8 cellular contexts compared by ENCODE assay signal in genomic region chr5:60843693-60844428, GRCh38. TPM values are rescaled to one million over a fixed set of nuclear protein-coding genes. Genes with fewer than 3 reads are reported as not detected.
DNase-seq lines count a peak whose midpoint lies in the region; ATAC-seq and TF ChIP-seq lines count a peak whose summit lies in the region.

TSS of gene ELOVL7 (minus strand) at chr5:60844269. CDS start at chr5:60787397, 56,872 bp downstream.

- no peaks in the 10 kb centered on the region for H3K36me3 ChIP-seq in BLaER1
- H3K36me3 ChIP-seq in fibroblast of lung (ENCODE audit: control insufficient read depth, insufficient read depth, low read length): no peaks in the 10 kb centered on the region
- H3K36me3 ChIP-seq in thoracic aorta: no peaks in the 10 kb centered on the region

- peak within 1 kb of the TSS; percentile 98 for H3K4me2 ChIP-seq in BLaER1
- H3K4me2 ChIP-seq in fibroblast of lung (ENCODE audit: extremely low read depth, insufficient read depth, low read length): peak within 1 kb of the TSS; percentile 75

- H3K9ac ChIP-seq in BLaER1 (peak within 1 kb of the TSS; percentile 64; the same call in 1 of the 2 replicates), fibroblast of lung (ENCODE audit: insufficient read depth, low read length) (peak within 1 kb of the TSS; percentile 16)

- peak within 1 kb of the TSS; percentile 72 for H3K4me3 Mint-ChIP-seq in natural killer cell treated with Interleukin-12 subunit alpha and Interleukin-12 subunit beta and Interleukin-15 and Interleukin-18, amount 100 ng/mL, for 72 hours

- peaks cover 13% of the 10 kb centered on the region; the same call in 1 of the 2 replicates for H4K20me1 ChIP-seq in BLaER1
- no peaks in the 10 kb centered on the region for H4K20me1 ChIP-seq in fibroblast of lung (ENCODE audit: control insufficient read depth, extremely low read depth, insufficient read depth, low read length)

- no peaks in the 10 kb centered on the region for H3K36me3 Mint-ChIP-seq in natural killer cell treated with Interleukin-12 subunit alpha and Interleukin-12 subunit beta and Interleukin-15 and Interleukin-18, amount 100 ng/mL, for 72 hours

- DNase-seq in NCI-H226: peak; percentile 76
- peak in 2 of 3 experiments; percentile 18 to 29 for DNase-seq in activated CD8-positive, alpha-beta memory T cell treated with anti-CD3 and anti-CD28 coated beads for 48 hours (ENCODE audit: low read depth in 2 of 3, low spot score in 2 of 3)
- peak; percentile 28 to 42 for DNase-seq in fibroblast of lung (ENCODE audit: low read depth in 2 of 2)
- DNase-seq in natural killer cell treated with Interleukin-12 subunit alpha and Interleukin-12 subunit beta and Interleukin-15 and Interleukin-18, amount 100 ng/mL, for 72 hours (ENCODE audit: low spot score): peak; percentile 61
- no peak for DNase-seq in thoracic aorta (ENCODE audit: low spot score)

- H3K4me1 ChIP-seq in BLaER1: peaks cover 13% of the 10 kb centered on the region; the same call in 1 of the 2 replicates
- H3K4me1 ChIP-seq in fibroblast of lung (ENCODE audit: control insufficient read depth, extremely low read depth, insufficient read depth, low read length): no peaks in the 10 kb centered on the region
- peaks cover 3 to 12% of the 10 kb centered on the region in 2 donors for H3K4me1 ChIP-seq in thoracic aorta (ENCODE audit: control insufficient read depth in 1 of 2, low read depth in 2 of 2)

- H3K79me2 ChIP-seq in fibroblast of lung (ENCODE audit: control insufficient read depth, insufficient read depth, low read length): no peaks in the 10 kb centered on the region

- H2AFZ ChIP-seq in fibroblast of lung (ENCODE audit: low read length): peak within 1 kb of the TSS; percentile 53

- H3K27me3 ChIP-seq in BLaER1 (peaks cover 34% of the 10 kb centered on the region), fibroblast of lung (ENCODE audit: control insufficient read depth, insufficient read depth, low read length) (peaks cover 37% of the 10 kb centered on the region), thoracic aorta (replicated peaks; ENCODE audit: insufficient read depth) (no peaks in the 10 kb centered on the region)

- peak; percentile 93 for ATAC-seq in GM18907 (IDR thresholded peaks at IDR 0.05; ENCODE audit: unreplicated experiment)
- peak; percentile 94 for ATAC-seq in HG03095 (IDR thresholded peaks at IDR 0.05; ENCODE audit: unreplicated experiment)
- peak; percentile 74 to 78 for ATAC-seq in natural killer cell treated with Interleukin-12 subunit alpha and Interleukin-12 subunit beta and Interleukin-15 and Interleukin-18, amount 100 ng/mL, for 72 hours
- ATAC-seq in thoracic aorta (ENCODE audit: insufficient number of reproducible peaks, low FRiP score, low read depth): no peak

- no peaks in the 10 kb centered on the region for H3K4me1 Mint-ChIP-seq in natural killer cell treated with Interleukin-12 subunit alpha and Interleukin-12 subunit beta and Interleukin-15 and Interleukin-18, amount 100 ng/mL, for 72 hours (ENCODE audit: low read depth in 2 of 2)

- no peak within 1 kb of the TSS for H3K27ac Mint-ChIP-seq in natural killer cell treated with Interleukin-12 subunit alpha and Interleukin-12 subunit beta and Interleukin-15 and Interleukin-18, amount 100 ng/mL, for 72 hours

- TF ChIP-seq CTCF in fibroblast of lung (conservative IDR thresholded peaks at IDR 0.05 in 1 of 2, IDR thresholded peaks at IDR 0.05 in 1 of 2; ENCODE audit: low read depth in 1 of 2, low read length in 2 of 2) (peak; percentile 10 to 18), thoracic aorta (IDR thresholded peaks at IDR 0.05) (no peak)

- H3K9me3 Mint-ChIP-seq in natural killer cell treated with Interleukin-12 subunit alpha and Interleukin-12 subunit beta and Interleukin-15 and Interleukin-18, amount 100 ng/mL, for 72 hours: no peaks in the 10 kb centered on the region

- H3K4me3 ChIP-seq in BLaER1 (peak within 1 kb of the TSS; percentile 73), fibroblast of lung (replicated peaks in 1 of 4; ENCODE audit: control extremely low read depth in 1 of 4, insufficient read depth in 1 of 4, low read depth in 3 of 4, low read length in 4 of 4) (peak within 1 kb of the TSS; percentile 47 to 65 (median 56)), thoracic aorta (peak within 1 kb of the TSS; percentile 78)

- no peak within 1 kb of the TSS for H3K27ac ChIP-seq in BLaER1
- no peak within 1 kb of the TSS for H3K27ac ChIP-seq in fibroblast of lung (ENCODE audit: insufficient read depth, low read length)
- H3K27ac ChIP-seq in thoracic aorta: no peak within 1 kb of the TSS

- H3K9me3 ChIP-seq in BLaER1 (no peaks in the 10 kb centered on the region), fibroblast of lung (ENCODE audit: control insufficient read depth, insufficient read depth, low read depth, low read length) (no peaks in the 10 kb centered on the region), thoracic aorta (no peaks in the 10 kb centered on the region)

- peaks cover 28 to 47% of the 10 kb centered on the region in 2 donors for H3K27me3 Mint-ChIP-seq in natural killer cell treated with Interleukin-12 subunit alpha and Interleukin-12 subunit beta and Interleukin-15 and Interleukin-18, amount 100 ng/mL, for 72 hours

RNA-seq across cellular contexts. Expression of gene ELOVL7, which starts in this region (rescaled TPM):
- total RNA-seq in fibroblast of lung (under 0.01 and 0.26 TPM in 2 replicates), thoracic aorta (10 to 100 TPM in 1 of 2 donors, 1 to 10 TPM in 1; 3.0 to 18.5 TPM)
- 0.03 and 0.07 TPM in 2 replicates for polyA plus RNA-seq in fibroblast of lung
- not detected in 2 replicates for polyA plus RNA-seq in fibroblast of lung (2012)
- polyA minus RNA-seq in fibroblast of lung (ENCODE audit: low replicate concordance): not detected in 2 replicates
- under 1 TPM in 1 of 2 donors, not detected in 1; 0.42 TPM for total RNA-seq in natural killer cell treated with Interleukin-12 subunit alpha and Interleukin-12 subunit beta and Interleukin-15 and Interleukin-18, amount 100 ng/mL, for 72 hours

Comparison
In these comparisons a context has a peak if more than half of its experiments do, and no peak if none do; other contexts are left out.
1. Peak in DNase-seq, H3K4me3 ChIP-seq, H3K9ac ChIP-seq and H3K4me2 ChIP-seq in fibroblast of lung; RNA of the gene not detected or under 1 TPM.
2. Peak in DNase-seq and ATAC-seq in natural killer cell treated with Interleukin-12 subunit alpha and Interleukin-12 subunit beta and Interleukin-15 and Interleukin-18, amount 100 ng/mL, for 72 hours; RNA of the gene not detected or under 1 TPM.